12 cellular contexts compared by ENCODE assay signal in the genomic region with DNA sequence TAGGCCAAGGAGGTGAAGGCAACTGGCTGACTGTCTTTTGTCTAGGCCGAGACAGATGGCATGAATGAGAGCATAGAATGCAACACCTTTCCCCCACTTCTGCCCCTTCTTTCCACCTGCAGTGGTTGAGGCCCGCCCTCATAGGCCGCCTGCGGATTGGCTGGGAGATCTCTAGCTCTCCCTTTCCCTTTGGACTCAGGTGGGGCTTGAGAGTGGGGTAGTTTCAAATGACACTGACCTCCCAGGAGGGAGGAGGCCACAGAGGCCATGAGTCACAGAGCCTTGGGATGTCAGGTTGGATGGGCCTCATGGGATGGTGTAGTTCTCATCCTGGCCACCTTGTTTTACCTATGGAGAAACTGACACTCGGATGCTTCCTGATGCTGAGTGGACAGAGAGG. TPM values are rescaled to one million over a fixed set of nuclear protein-coding genes. Genes with fewer than 3 reads are reported as not detected.
DNase-seq lines count a peak whose midpoint lies in the region; ATAC-seq and TF ChIP-seq lines count a peak whose summit lies in the region.
"Had no signal": no experiment of that assay in that cellular context is flagged by ENCODE, and none has a peak within 500 bp of the region (broad histone marks: within the 10 kb centered on the region; RNA-seq: fewer than 3 reads in every experiment).

No MANE protein-coding gene starts in this region.

- H3K4me3 Mint-ChIP-seq in natural killer cell, result no peak overlapping the region
- H3K4me3 Mint-ChIP-seq in natural killer cell treated with Interleukin-12 subunit alpha and Interleukin-12 subunit beta and Interleukin-15 and Interleukin-18, amount 100 ng/mL, for 72 hours, result no peak overlapping the region
- no peak overlapping the region for H3K4me3 Mint-ChIP-seq in osteocyte (ENCODE audit: unreplicated experiment)
- no peak overlapping the region for H3K4me3 Mint-ChIP-seq in activated naive CD4-positive, alpha-beta T cell treated with anti-CD3 and anti-CD28 coated beads, Interleukin-2, amount 10 ng/mL, durations not matched to agents 7 days and 5 days

- TF ChIP-seq CTCF in natural killer cell (IDR thresholded peaks at IDR 0.05) (no peak), osteocyte (IDR thresholded peaks at IDR 0.05) (no peak)

- no peak for ATAC-seq in natural killer cell
- no peak for ATAC-seq in natural killer cell treated with Interleukin-12 subunit alpha and Interleukin-12 subunit beta and Interleukin-15 and Interleukin-18, amount 100 ng/mL, for 72 hours

- H3K27ac Mint-ChIP-seq in natural killer cell, result peak overlapping the region; percentile 21 to 48
- no peak overlapping the region for H3K27ac Mint-ChIP-seq in natural killer cell treated with Interleukin-12 subunit alpha and Interleukin-12 subunit beta and Interleukin-15 and Interleukin-18, amount 100 ng/mL, for 72 hours
- no peak overlapping the region for H3K27ac Mint-ChIP-seq in osteocyte (ENCODE audit: unreplicated experiment)
- H3K27ac Mint-ChIP-seq in activated naive CD4-positive, alpha-beta T cell treated with anti-CD3 and anti-CD28 coated beads, Interleukin-2, amount 10 ng/mL, durations not matched to agents 7 days and 5 days, result no peak overlapping the region

- H3K4me1 Mint-ChIP-seq in natural killer cell (peaks cover 17 to 33% of the 10 kb centered on the region in 2 donors), osteocyte (ENCODE audit: unreplicated experiment) (peaks cover 19% of the 10 kb centered on the region)
- peaks cover 4 to 19% of the 10 kb centered on the region in 2 donors for H3K4me1 Mint-ChIP-seq in natural killer cell treated with Interleukin-12 subunit alpha and Interleukin-12 subunit beta and Interleukin-15 and Interleukin-18, amount 100 ng/mL, for 72 hours (ENCODE audit: low read depth in 2 of 2)
- H3K4me1 Mint-ChIP-seq in activated naive CD4-positive, alpha-beta T cell treated with anti-CD3 and anti-CD28 coated beads, Interleukin-2, amount 10 ng/mL, durations not matched to agents 7 days and 5 days, result peaks cover 39% of the 10 kb centered on the region

- H3K27me3 Mint-ChIP-seq in natural killer cell (ENCODE audit: low read depth in 2 of 2) (peaks cover 0 to 9% of the 10 kb centered on the region in 2 donors), osteocyte (ENCODE audit: unreplicated experiment) (no peaks in the 10 kb centered on the region)
- H3K27me3 Mint-ChIP-seq in natural killer cell treated with Interleukin-12 subunit alpha and Interleukin-12 subunit beta and Interleukin-15 and Interleukin-18, amount 100 ng/mL, for 72 hours, result peaks cover 0 to 2% of the 10 kb centered on the region in 2 donors
- H3K27me3 Mint-ChIP-seq in activated naive CD4-positive, alpha-beta T cell treated with anti-CD3 and anti-CD28 coated beads, Interleukin-2, amount 10 ng/mL, durations not matched to agents 7 days and 5 days, result no peaks in the 10 kb centered on the region

- intact Hi-C loops in natural killer cell (cut with micrococcal nuclease), result no loop called here

- H3K36me3 Mint-ChIP-seq in natural killer cell (no peaks in the 10 kb centered on the region), osteocyte (ENCODE audit: unreplicated experiment) (no peaks in the 10 kb centered on the region)
- H3K36me3 Mint-ChIP-seq in natural killer cell treated with Interleukin-12 subunit alpha and Interleukin-12 subunit beta and Interleukin-15 and Interleukin-18, amount 100 ng/mL, for 72 hours, result no peaks in the 10 kb centered on the region
- H3K36me3 Mint-ChIP-seq in activated naive CD4-positive, alpha-beta T cell treated with anti-CD3 and anti-CD28 coated beads, Interleukin-2, amount 10 ng/mL, durations not matched to agents 7 days and 5 days, result peaks cover 2% of the 10 kb centered on the region

- CTCF ChIA-PET in activated naive CD4-positive, alpha-beta T cell treated with anti-CD3 and anti-CD28 coated beads, Interleukin-2, amount 10 ng/mL, durations not matched to agents 7 days and 5 days (lab: Charles Lee), result interaction anchor here (1.0 to 6.6 kb wide), 3 partner anchors 10 to 116 kb away, joined by 3 to 48 read pairs (median 3); no protein-coding TSS in a partner anchor

- H3K9me3 Mint-ChIP-seq in natural killer cell, result no peaks in the 10 kb centered on the region
- no peaks in the 10 kb centered on the region for H3K9me3 Mint-ChIP-seq in natural killer cell treated with Interleukin-12 subunit alpha and Interleukin-12 subunit beta and Interleukin-15 and Interleukin-18, amount 100 ng/mL, for 72 hours
- H3K9me3 Mint-ChIP-seq in osteocyte (ENCODE audit: unreplicated experiment), result no peaks in the 10 kb centered on the region
- H3K9me3 Mint-ChIP-seq in activated naive CD4-positive, alpha-beta T cell treated with anti-CD3 and anti-CD28 coated beads, Interleukin-2, amount 10 ng/mL, durations not matched to agents 7 days and 5 days, result no peaks in the 10 kb centered on the region

- DNase-seq in natural killer cell (no peak), SW480 (ENCODE audit: low spot score) (peak; percentile 84), kidney tubule cell (ENCODE audit: low spot score) (peak; percentile 47), osteocyte (ENCODE audit: extremely low spot score, unreplicated experiment) (no peak), hippocampal formation (lab: John Stamatoyannopoulos, UW) (no peak), middle frontal gyrus (ENCODE audit: extremely low spot score, low spot score) (no peak)
- DNase-seq in natural killer cell treated with Interleukin-12 subunit alpha and Interleukin-12 subunit beta and Interleukin-15 and Interleukin-18, amount 100 ng/mL, for 72 hours (ENCODE audit: low spot score), result no peak
- DNase-seq in activated naive CD4-positive, alpha-beta T cell treated with anti-CD3 and anti-CD28 coated beads, Interleukin-2, amount 10 ng/mL, durations not matched to agents 7 days and 5 days, result no peak
- DNase-seq: amniotic stem cell, NCI-H2081 treated with DMSO at 0.1 percent for 48 hours, RPMI8226, upper lobe of right lung had no signal

RNA-seq across cellular contexts. Expression of gene MICAL2, which starts 9.1 kb away (rescaled TPM):
- total RNA-seq in natural killer cell, result 10 to 100 TPM; 54.6 to 68.6 (median 57.4) TPM
- total RNA-seq in natural killer cell treated with Interleukin-12 subunit alpha and Interleukin-12 subunit beta and Interleukin-15 and Interleukin-18, amount 100 ng/mL, for 72 hours, result 10 to 100 TPM; 19.9 to 39.6 TPM
- 19.5 and 20.8 TPM in 2 replicates for total RNA-seq in osteocyte

Comparison
In these comparisons a context has a peak if more than half of its experiments do, and no peak if none do; other contexts are left out.
1. H3K27ac Mint-ChIP-seq: peak in natural killer cell (2 of 2); none in natural killer cell treated with Interleukin-12 subunit alpha and Interleukin-12 subunit beta and Interleukin-15 and Interleukin-18, amount 100 ng/mL, for 72 hours (0 of 2), osteocyte (single experiment) and activated naive CD4-positive, alpha-beta T cell treated with anti-CD3 and anti-CD28 coated beads, Interleukin-2, amount 10 ng/mL, durations not matched to agents 7 days and 5 days (single experiment).
2. DNase-seq: peak in SW480 (single experiment) and kidney tubule cell (single experiment); none in natural killer cell (single experiment), natural killer cell treated with Interleukin-12 subunit alpha and Interleukin-12 subunit beta and Interleukin-15 and Interleukin-18, amount 100 ng/mL, for 72 hours (single experiment), osteocyte (single experiment), hippocampal formation (0 of 2), activated naive CD4-positive, alpha-beta T cell treated with anti-CD3 and anti-CD28 coated beads, Interleukin-2, amount 10 ng/mL, durations not matched to agents 7 days and 5 days (single experiment) and middle frontal gyrus (single experiment).